9 cellular contexts compared by ENCODE assay signal in the genomic region with DNA sequence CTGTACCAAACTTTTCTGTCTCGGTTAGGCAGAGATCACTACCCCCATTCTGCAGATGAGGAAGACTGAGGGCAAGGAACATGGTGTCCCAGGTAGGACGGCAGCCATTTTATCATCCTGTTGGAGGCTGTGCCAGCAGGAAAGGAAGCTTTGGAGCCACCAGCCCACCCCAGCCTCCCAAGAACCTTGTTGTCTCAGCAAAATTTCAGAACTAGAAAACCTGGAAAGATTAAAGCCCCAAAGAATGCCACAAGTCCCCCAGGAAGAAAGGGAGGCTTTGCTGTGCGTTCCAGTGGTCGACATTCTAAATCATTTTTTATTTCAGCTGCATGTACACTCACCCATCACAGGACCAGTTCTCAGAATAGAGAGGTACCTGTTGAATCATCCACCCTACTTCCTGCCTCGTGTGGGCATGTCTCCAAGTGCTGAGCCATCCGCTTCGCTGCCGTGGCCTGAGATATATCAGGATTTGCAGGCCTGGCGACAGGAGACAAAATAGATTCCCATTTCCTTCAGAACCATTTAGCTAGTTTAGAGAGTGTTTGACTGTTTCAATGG. TPM values are rescaled to one million over a fixed set of nuclear protein-coding genes. Genes with fewer than 3 reads are reported as not detected.
DNase-seq lines count a peak whose midpoint lies in the region; ATAC-seq, FAIRE-seq and TF ChIP-seq lines count a peak whose summit lies in the region.
"Had no signal": no experiment of that assay in that cellular context is flagged by ENCODE, and none has a peak within 500 bp of the region (broad histone marks: within the 10 kb centered on the region; RNA-seq: fewer than 3 reads in every experiment).

No MANE protein-coding gene starts in this region.

- DNase-seq in activated T-cell treated with anti-CD3 and anti-CD28 coated beads for 24 hours (ENCODE audit: low read depth) (peak; percentile 29), activated T-cell treated with anti-CD3 and anti-CD28 coated beads for 4 hours (no peak), iris pigment epithelial cell (ENCODE audit: low read depth) (peak; percentile 92), stromal cell of bone marrow (ENCODE audit: low read depth) (peak; percentile 82), kidney (no peak), type B pancreatic cell (ENCODE audit: extremely low spot score, unreplicated experiment) (no peak)
- DNase-seq in activated T-cell treated with anti-CD3 and anti-CD28 coated beads, Interleukin-2, amount 50 U/mL, for 48 hours, result peak; percentile 64 to 73

- FAIRE-seq in kidney (lab: Jason Lieb, UNC), result no peak

- no peaks in the 10 kb centered on the region for H3K4me1 ChIP-seq in kidney (ENCODE audit: control insufficient read depth in 1 of 2, insufficient read depth in 1 of 2, low read depth in 1 of 2, low read length in 2 of 2)

- H3K9ac ChIP-seq in kidney (ENCODE audit: low read length in 2 of 2), result no peak overlapping the region

- no peaks in the 10 kb centered on the region for H3K36me3 Mint-ChIP-seq in type B pancreatic cell

- no peak overlapping the region for H3K27ac Mint-ChIP-seq in type B pancreatic cell

- H3K4me3 Mint-ChIP-seq in type B pancreatic cell, result no peak overlapping the region

- no peaks in the 10 kb centered on the region for H3K36me3 ChIP-seq in kidney (ENCODE audit: control insufficient read depth in 1 of 2, insufficient read depth in 2 of 2, low read length in 2 of 2)

- TF ChIP-seq CTCF in kidney (IDR thresholded peaks at IDR 0.05; ENCODE audit: borderline replicate concordance, extremely low read depth, insufficient read depth) (no peak), type B pancreatic cell (conservative IDR thresholded peaks at IDR 0.05) (no peak)

- intact Hi-C loops in kidney (cut with DNase I), result no loop called here

- no peak for ATAC-seq in HG03025 (IDR thresholded peaks at IDR 0.05; ENCODE audit: low FRiP score, unreplicated experiment)
- ATAC-seq: sciatic nerve had no signal

- H3K27me3 Mint-ChIP-seq in type B pancreatic cell, result peaks cover 18% of the 10 kb centered on the region

- H3K4me1 Mint-ChIP-seq in type B pancreatic cell (ENCODE audit: unreplicated experiment), result no peaks in the 10 kb centered on the region

- no peak overlapping the region for H3K4me3 ChIP-seq in kidney (ENCODE audit: low read length in 2 of 2)

- H3K27ac ChIP-seq in kidney (ENCODE audit: low read depth in 2 of 2, low read length in 2 of 2), result no peak overlapping the region

- H3K9me3 ChIP-seq in kidney (ENCODE audit: control insufficient read depth in 1 of 2, low read length in 2 of 2), result no peaks in the 10 kb centered on the region

- no peaks in the 10 kb centered on the region for H3K9me3 Mint-ChIP-seq in type B pancreatic cell

RNA-seq across cellular contexts. Expression of gene EIF3D, which starts 12.9 kb away (rescaled TPM):
- total RNA-seq in kidney, result 140 TPM
- 129 TPM for polyA plus RNA-seq in kidney (ENCODE audit: insufficient read depth, low read depth, low replicate concordance)
- total RNA-seq in type B pancreatic cell (ENCODE audit: low replicate concordance), result 162 and 190 TPM in 2 replicates

RNA-seq across cellular contexts. Expression of gene FOXRED2, which starts 35.1 kb away (rescaled TPM):
- total RNA-seq in kidney (8.5 TPM), type B pancreatic cell (ENCODE audit: low replicate concordance) (20.6 and 38.8 TPM in 2 replicates)
- 6.5 TPM for polyA plus RNA-seq in kidney (ENCODE audit: insufficient read depth, low read depth, low replicate concordance)

Comparison
In these comparisons a context has a peak if more than half of its experiments do, and no peak if none do; other contexts are left out.
1. DNase-seq: peak in activated T-cell treated with anti-CD3 and anti-CD28 coated beads for 24 hours (single experiment), activated T-cell treated with anti-CD3 and anti-CD28 coated beads, Interleukin-2, amount 50 U/mL, for 48 hours (2 of 2), iris pigment epithelial cell (single experiment) and stromal cell of bone marrow (single experiment); none in activated T-cell treated with anti-CD3 and anti-CD28 coated beads for 4 hours (single experiment), kidney (single experiment) and type B pancreatic cell (single experiment).